ENCODE assay signal across 16 cellular contexts in the genomic region with DNA sequence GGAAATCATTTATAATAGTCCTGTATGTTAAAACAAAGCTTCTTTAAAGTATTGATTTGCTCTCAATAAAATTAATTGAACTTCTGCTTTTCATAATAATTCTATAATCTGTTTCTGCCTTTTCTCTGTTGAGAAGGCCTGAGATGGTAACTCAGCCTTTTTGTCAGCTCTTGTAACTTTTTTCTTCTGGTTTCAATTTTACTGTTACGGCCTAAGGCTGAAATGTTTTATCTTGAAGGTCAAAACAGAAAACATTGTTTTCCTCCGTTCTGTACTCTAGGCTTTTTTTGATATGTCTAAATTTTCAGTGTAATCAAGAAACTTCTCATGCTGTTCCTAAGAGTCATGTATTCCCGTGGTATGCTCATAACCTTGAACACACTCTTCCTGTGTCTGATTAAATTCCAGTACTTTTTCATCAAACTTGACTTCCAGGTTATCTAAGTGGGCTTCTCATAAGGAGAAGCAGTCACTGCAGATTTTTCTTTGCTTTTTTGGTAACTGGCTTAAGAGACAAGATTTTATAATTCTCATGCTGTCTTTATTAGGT.
"Had no signal": no experiment of that assay in that cellular context is flagged by ENCODE, and none has a peak within 500 bp of the region (broad histone marks: within the 10 kb centered on the region; RNA-seq: fewer than 3 reads in every experiment).

No MANE protein-coding gene starts in this region.

- DNase-seq: activated CD4-positive, alpha-beta T cell treated with anti-CD3 and anti-CD28 coated beads, Interleukin-2, amount 50 U/mL, for 48 hours; activated gamma-delta T cell; activated T-cell treated with anti-CD3 and anti-CD28 coated beads, Interleukin-2, amount 50 U/mL, for 24 hours; aorta; effector memory CD8-positive, alpha-beta T cell; heart right ventricle; left colon; naive B cell; ovary; sigmoid colon; stimulated activated CD4-positive, alpha-beta T cell treated with anti-CD3 and anti-CD28 coated beads, Interleukin-1b, Interleukin-23, amount 100 ng/mL, for 48 hours; WERI-Rb-1 had no signal

- H3K4me1 Mint-ChIP-seq: naive B cell, neural progenitor cell had no signal

- ATAC-seq: activated naive CD4-positive, alpha-beta T cell treated with anti-CD3 and anti-CD28 coated beads, Interleukin-2, amount 50 U/mL, for 72 hours; effector memory CD8-positive, alpha-beta T cell; gastroesophageal sphincter; heart right ventricle; left colon had no signal

- H3K36me3 Mint-ChIP-seq: activated naive CD4-positive, alpha-beta T cell treated with anti-CD3 and anti-CD28 coated beads, Interleukin-2, amount 50 U/mL, for 72 hours; naive B cell had no signal

- H3K4me3 ChIP-seq: gastroesophageal sphincter, heart right ventricle, neural progenitor cell, ovary, sigmoid colon had no signal

- H3K36me3 ChIP-seq: gastroesophageal sphincter, heart right ventricle, neural progenitor cell, ovary, sigmoid colon, WERI-Rb-1 had no signal

- H3K27ac Mint-ChIP-seq: activated naive CD4-positive, alpha-beta T cell treated with anti-CD3 and anti-CD28 coated beads, Interleukin-2, amount 50 U/mL, for 72 hours; activated T-cell treated with anti-CD3 and anti-CD28 coated beads, Interleukin-2, amount 50 U/mL, for 24 hours; dendritic cell treated with granulocyte-macrophage colony-stimulating factor and Interleukin-4, amounts not matched to agents 40 ng/mL and 50 ng/mL, for 4 days; effector memory CD8-positive, alpha-beta T cell; neural progenitor cell had no signal

- H3K9me3 ChIP-seq: gastroesophageal sphincter, heart right ventricle, ovary, sigmoid colon had no signal

- H3K9me3 Mint-ChIP-seq: activated naive CD4-positive, alpha-beta T cell treated with anti-CD3 and anti-CD28 coated beads, Interleukin-2, amount 50 U/mL, for 72 hours; activated T-cell treated with anti-CD3 and anti-CD28 coated beads, Interleukin-2, amount 50 U/mL, for 24 hours; dendritic cell treated with granulocyte-macrophage colony-stimulating factor and Interleukin-4, amounts not matched to agents 40 ng/mL and 50 ng/mL, for 4 days; effector memory CD8-positive, alpha-beta T cell; naive B cell had no signal

- H3K27ac ChIP-seq: gastroesophageal sphincter, heart right ventricle, neural progenitor cell, sigmoid colon, WERI-Rb-1 had no signal

- H3K9ac ChIP-seq: neural progenitor cell had no signal

- H3K4me3 Mint-ChIP-seq: activated T-cell treated with anti-CD3 and anti-CD28 coated beads, Interleukin-2, amount 50 U/mL, for 24 hours; dendritic cell treated with granulocyte-macrophage colony-stimulating factor and Interleukin-4, amounts not matched to agents 40 ng/mL and 50 ng/mL, for 4 days; effector memory CD8-positive, alpha-beta T cell; naive B cell; neural progenitor cell had no signal
